19 cellular contexts compared by ENCODE assay signal in genomic region chr20:36959242-36959641, GRCh38. TPM values are rescaled to one million over a fixed set of nuclear protein-coding genes. Genes with fewer than 3 reads are reported as not detected.
DNase-seq lines count a peak whose midpoint lies in the region; ATAC-seq and TF ChIP-seq lines count a peak whose summit lies in the region.
"Had no signal": no experiment of that assay in that cellular context is flagged by ENCODE, and none has a peak within 500 bp of the region (broad histone marks: within the 10 kb centered on the region; RNA-seq: fewer than 3 reads in every experiment).

No MANE protein-coding gene starts in this region.

- no peak overlapping the region for H3K4me2 ChIP-seq in Karpas-422 (ENCODE audit: low read depth, low read length, poor library complexity, severe bottlenecking)

- H3K9ac ChIP-seq in Karpas-422 (ENCODE audit: low read length): no peak overlapping the region

- H2AFZ ChIP-seq in Karpas-422 (ENCODE audit: low read length): no peak overlapping the region

- H3K27me3 ChIP-seq in CD4-positive, CD25-positive, alpha-beta regulatory T cell (ENCODE audit: control insufficient read depth, insufficient read depth, low read length): no peaks in the 10 kb centered on the region
- no peaks in the 10 kb centered on the region for H3K27me3 ChIP-seq in Karpas-422 (ENCODE audit: low read length)

- no peaks in the 10 kb centered on the region for H3K9me3 ChIP-seq in CD4-positive, CD25-positive, alpha-beta regulatory T cell (ENCODE audit: control insufficient read depth in 2 of 2, low read length in 2 of 2)
- H3K9me3 ChIP-seq in Karpas-422 (ENCODE audit: low read length): no peaks in the 10 kb centered on the region

- H3K4me1 ChIP-seq in CD4-positive, CD25-positive, alpha-beta regulatory T cell (ENCODE audit: control insufficient read depth, insufficient read depth, low read length, poor library complexity, severe bottlenecking): peaks cover 11% of the 10 kb centered on the region
- H3K4me1 ChIP-seq in Karpas-422 (ENCODE audit: low read length): no peaks in the 10 kb centered on the region

- H3K4me3 ChIP-seq in CD4-positive, CD25-positive, alpha-beta regulatory T cell (ENCODE audit: low read depth, low read length): no peak overlapping the region
- H3K4me3 ChIP-seq in Karpas-422 (ENCODE audit: low read length): no peak overlapping the region
- H3K4me3 ChIP-seq: SK-N-MC had no signal

- CTCF ChIA-PET in T-cell (lab: Charles Lee): no interaction called here

- TF ChIP-seq CTCF in type B pancreatic cell (conservative IDR thresholded peaks at IDR 0.05): no peak

- POLR2A ChIA-PET in T-cell (lab: Charles Lee): interaction anchor here (0.6 kb wide), 2 partner anchors 10 to 46 kb away, joined by 3 to 4 read pairs; no protein-coding TSS in a partner anchor

- no peaks in the 10 kb centered on the region for H3K79me2 ChIP-seq in Karpas-422 (ENCODE audit: low read length)

- DNase-seq in CD4-positive, CD25-positive, alpha-beta regulatory T cell: no peak
- DNase-seq in T-cell (no peak), fibroblast of gingiva (ENCODE audit: low read depth) (peak; percentile 36), type B pancreatic cell (ENCODE audit: extremely low spot score, unreplicated experiment) (no peak), RKO (ENCODE audit: low spot score) (no peak), Karpas-422 (no peak)
- DNase-seq: DMS79 treated with DMSO at 0.1 percent for 48 hours; H7; MM.1S; NCI-H1092 treated with DMSO at 0.1 percent for 48 hours; NCI-H146; NCI-H2081 treated with DMSO at 0.1 percent for 48 hours; NCI-H446 treated with DMSO at 0.1 percent for 48 hours; NCI-H748 treated with DMSO at 0.1 percent for 48 hours; NK-92 treated with Interleukin-12 subunit alpha and Interleukin-12 subunit beta, amount 100 ng/mL, for 24 hours; SHP77 had no signal

- H3K36me3 Mint-ChIP-seq in CD4-positive, CD25-positive, alpha-beta regulatory T cell: peaks cover 5% of the 10 kb centered on the region
- H3K36me3 Mint-ChIP-seq in T-cell: peaks cover 6% of the 10 kb centered on the region
- H3K36me3 Mint-ChIP-seq in type B pancreatic cell: peaks cover 4% of the 10 kb centered on the region

- no peaks in the 10 kb centered on the region for H4K20me1 ChIP-seq in Karpas-422 (ENCODE audit: insufficient read depth, low read depth, low read length)

- peaks cover 0 to 6% (median 3%) of the 10 kb centered on the region in 7 donors for H3K9me3 Mint-ChIP-seq in CD4-positive, CD25-positive, alpha-beta regulatory T cell
- H3K9me3 Mint-ChIP-seq in T-cell (peaks cover 0 to 5% (median 4%) of the 10 kb centered on the region in 3 donors), type B pancreatic cell (no peaks in the 10 kb centered on the region)

- peak overlapping the region in 2 of 3 donors; percentile 8 to 46 for H3K27ac Mint-ChIP-seq in CD4-positive, CD25-positive, alpha-beta regulatory T cell
- peak overlapping the region; percentile 23 to 58 for H3K27ac Mint-ChIP-seq in T-cell
- peak overlapping the region; percentile 31 for H3K27ac Mint-ChIP-seq in type B pancreatic cell

- H3K4me3 Mint-ChIP-seq in CD4-positive, CD25-positive, alpha-beta regulatory T cell: no peak overlapping the region
- no peak overlapping the region for H3K4me3 Mint-ChIP-seq in T-cell
- no peak overlapping the region for H3K4me3 Mint-ChIP-seq in type B pancreatic cell

- ATAC-seq in CD4-positive, CD25-positive, alpha-beta regulatory T cell (ENCODE audit: low read depth in 2 of 2): no peak
- ATAC-seq in T-cell (replicated peaks in 1 of 4) (no peak), GM18517 (IDR thresholded peaks at IDR 0.05; ENCODE audit: unreplicated experiment) (no peak)

- no peak overlapping the region for H3K27ac ChIP-seq in CD4-positive, CD25-positive, alpha-beta regulatory T cell (ENCODE audit: insufficient read depth, low read length, poor library complexity, severe bottlenecking)
- no peak overlapping the region for H3K27ac ChIP-seq in Karpas-422 (ENCODE audit: low read length)
- H3K27ac ChIP-seq: C4-2B, SK-N-MC had no signal

- H3K36me3 ChIP-seq in CD4-positive, CD25-positive, alpha-beta regulatory T cell (ENCODE audit: control insufficient read depth, insufficient read depth, low read length): no peaks in the 10 kb centered on the region
- no peaks in the 10 kb centered on the region for H3K36me3 ChIP-seq in Karpas-422 (ENCODE audit: insufficient read depth, low read length)

- no peaks in the 10 kb centered on the region for H3K9me2 ChIP-seq in Karpas-422 (replicated peaks; ENCODE audit: insufficient read depth, low read length)

- H3K4me1 Mint-ChIP-seq in CD4-positive, CD25-positive, alpha-beta regulatory T cell: peaks cover 9 to 43% (median 18%) of the 10 kb centered on the region in 4 donors
- H3K4me1 Mint-ChIP-seq in T-cell (peaks cover 19 to 30% (median 30%) of the 10 kb centered on the region in 3 donors), type B pancreatic cell (ENCODE audit: unreplicated experiment) (peaks cover 6% of the 10 kb centered on the region)

- no peaks in the 10 kb centered on the region for H3K27me3 Mint-ChIP-seq in CD4-positive, CD25-positive, alpha-beta regulatory T cell
- H3K27me3 Mint-ChIP-seq in T-cell (no peaks in the 10 kb centered on the region), type B pancreatic cell (no peaks in the 10 kb centered on the region)

RNA-seq across cellular contexts. Expression of gene SAMHD1, which starts 7.7 kb away (rescaled TPM):
- 723 TPM for total RNA-seq in CD4-positive, CD25-positive, alpha-beta regulatory T cell
- polyA plus RNA-seq in CD4-positive, CD25-positive, alpha-beta regulatory T cell: 100 to 1,000 TPM; 327 to 481 (median 401) TPM
- total RNA-seq in T-cell (100 to 1,000 TPM; 218 to 437 (median 244) TPM), type B pancreatic cell (ENCODE audit: low replicate concordance) (33.4 and 52.6 TPM in 2 replicates)
- total RNA-seq in Karpas-422 (2014; rRNA removed; shearing (Covaris generic); ENCODE audit: low replicate concordance): 26.4 and 28.7 TPM in 2 replicates
